Comparison of ENCODE assay signal across 8 cellular contexts in the genomic region with DNA sequence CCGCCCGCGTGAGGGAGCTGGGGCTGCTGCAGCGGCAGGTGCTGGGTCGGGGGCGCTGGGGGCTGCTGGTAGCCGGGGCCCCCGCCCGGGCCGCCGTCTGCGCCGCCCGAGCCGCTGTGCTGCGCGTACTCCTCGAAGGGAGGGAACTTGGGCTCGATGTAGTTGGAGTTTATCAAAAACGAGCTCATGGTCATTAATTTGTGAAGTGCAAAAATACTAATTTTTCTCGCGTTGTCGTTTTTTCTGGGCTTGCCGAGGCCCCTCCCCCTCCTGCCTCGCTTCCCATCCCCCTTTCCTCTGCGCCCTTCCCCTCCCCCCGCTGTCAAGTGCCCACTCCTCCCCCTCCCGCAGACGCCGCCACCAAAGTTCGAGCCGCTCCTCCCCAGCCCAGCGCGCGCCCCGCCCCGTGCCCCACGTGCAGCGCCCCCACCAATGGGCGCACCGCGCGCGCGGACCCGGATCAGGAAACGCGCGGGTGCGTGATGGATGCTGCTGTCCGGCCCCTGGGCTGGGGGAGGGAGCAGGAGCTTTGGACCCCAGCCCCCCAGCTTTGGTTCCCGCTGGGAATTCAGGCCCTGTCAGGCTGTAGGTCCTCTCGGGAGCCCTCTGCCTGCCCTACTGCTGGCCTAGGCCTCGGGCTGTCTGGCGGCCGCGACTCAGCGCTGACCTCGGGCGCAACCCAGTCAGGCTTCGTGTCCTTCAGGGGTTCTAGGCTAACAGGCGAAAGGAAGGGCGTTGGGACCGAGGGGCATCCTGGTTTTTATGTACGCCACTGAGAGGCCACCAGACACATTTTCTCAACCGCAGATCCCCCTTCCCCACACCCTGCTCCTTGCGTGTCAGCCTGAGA. TPM values are rescaled to one million over a fixed set of nuclear protein-coding genes. Genes with fewer than 3 reads are reported as not detected.
DNase-seq lines count a peak whose midpoint lies in the region; ATAC-seq and TF ChIP-seq lines count a peak whose summit lies in the region.

A gene (minus strand): TSS at position 218 of the 850 bp plus-strand sequence. CDS start 24 bp downstream, at position 194.

- H3K4me3 ChIP-seq in epithelial cell of proximal tubule (ENCODE audit: low read depth, low read length), result peak within 1 kb of the TSS; percentile 72
- H3K4me3 ChIP-seq in naive thymus-derived CD4-positive, alpha-beta T cell (ENCODE audit: low read length), result peak within 1 kb of the TSS; percentile 72

- H3K4me3 Mint-ChIP-seq in naive thymus-derived CD4-positive, alpha-beta T cell, result peak within 1 kb of the TSS; percentile 44 to 88 (median 68)
- peak within 1 kb of the TSS; percentile 54 for H3K4me3 Mint-ChIP-seq in stimulated activated memory B cell treated with anti-CD40 and anti-IgM and Interleukin-4, amounts not matched to agents 10 μg/mL and 1 μg/mL and 100 μg/mL, for 72 hours

- peak within 1 kb of the TSS; percentile 63 for H3K27ac ChIP-seq in naive thymus-derived CD4-positive, alpha-beta T cell (ENCODE audit: low read depth, low read length)

- H3K36me3 ChIP-seq in naive thymus-derived CD4-positive, alpha-beta T cell (ENCODE audit: control insufficient read depth in 2 of 3, insufficient read depth in 3 of 3, low read length in 3 of 3), result no peaks in the 10 kb centered on the region

- intact Hi-C loops in naive thymus-derived CD4-positive, alpha-beta T cell (cut with micrococcal nuclease), result loop anchor here (2.0 to 5.0 kb wide), 2 partner anchors 33 to 34 kb away; a partner anchor contains a TSS

- DNase-seq in NCI-H510A treated with DMSO at 0.1 percent for 48 hours (lab: John Stamatoyannopoulos, UW), result peak; percentile 76
- DNase-seq in activated CD8-positive, alpha-beta memory T cell treated with anti-CD3 and anti-CD28 coated beads, Interleukin-2, amount 50 U/mL, for 48 hours, result peak; percentile 76
- DNase-seq in epithelial cell of proximal tubule (ENCODE audit: low read depth), result no peak
- peak; percentile 52 to 90 (median 78) for DNase-seq in naive thymus-derived CD4-positive, alpha-beta T cell
- DNase-seq in occipital lobe (lab: John Stamatoyannopoulos, UW), result no peak

- peaks cover 0 to 18% (median 2%) of the 10 kb centered on the region in 7 donors for H3K4me1 Mint-ChIP-seq in naive thymus-derived CD4-positive, alpha-beta T cell
- H3K4me1 Mint-ChIP-seq in stimulated activated memory B cell treated with anti-CD40 and anti-IgM and Interleukin-4, amounts not matched to agents 10 μg/mL and 1 μg/mL and 100 μg/mL, for 72 hours, result no peaks in the 10 kb centered on the region

- H3K27me3 ChIP-seq in naive thymus-derived CD4-positive, alpha-beta T cell (ENCODE audit: control insufficient read depth in 2 of 2, insufficient read depth in 2 of 2, low read length in 2 of 2), result peaks cover 0 to 3% of the 10 kb centered on the region in 2 donors

- no peaks in the 10 kb centered on the region for H3K9me3 ChIP-seq in naive thymus-derived CD4-positive, alpha-beta T cell (ENCODE audit: control insufficient read depth in 2 of 3, low read length in 3 of 3)

- POLR2A ChIA-PET in naive thymus-derived CD4-positive, alpha-beta T cell (lab: Charles Lee), result interaction anchor here (0.7 kb wide), 1 partner anchor 38 kb away, joined by 4 read pairs; no protein-coding TSS in a partner anchor

- H3K27ac Mint-ChIP-seq in naive thymus-derived CD4-positive, alpha-beta T cell, result peak within 1 kb of the TSS in 5 of 9 donors; percentile 29 to 84 (median 73)
- H3K27ac Mint-ChIP-seq in stimulated activated memory B cell treated with anti-CD40 and anti-IgM and Interleukin-4, amounts not matched to agents 10 μg/mL and 1 μg/mL and 100 μg/mL, for 72 hours, result no peak within 1 kb of the TSS

- CTCF ChIA-PET in naive thymus-derived CD4-positive, alpha-beta T cell (lab: Charles Lee), result no interaction called here

- ATAC-seq in GM19455 (IDR thresholded peaks at IDR 0.05; ENCODE audit: unreplicated experiment) (peak; percentile 69), HG02938 (IDR thresholded peaks at IDR 0.05; ENCODE audit: unreplicated experiment) (no peak)
- peak; percentile 96 for ATAC-seq in naive thymus-derived CD4-positive, alpha-beta T cell
- ATAC-seq in stimulated activated memory B cell treated with anti-CD40 and anti-IgM and Interleukin-4, amounts not matched to agents 10 μg/mL and 1 μg/mL and 100 μg/mL, for 72 hours, result peak; percentile 83

- H3K27me3 Mint-ChIP-seq in naive thymus-derived CD4-positive, alpha-beta T cell, result peaks cover 32 to 72% (median 58%) of the 10 kb centered on the region in 5 donors
- peaks cover 70% of the 10 kb centered on the region for H3K27me3 Mint-ChIP-seq in stimulated activated memory B cell treated with anti-CD40 and anti-IgM and Interleukin-4, amounts not matched to agents 10 μg/mL and 1 μg/mL and 100 μg/mL, for 72 hours

- H3K4me1 ChIP-seq in naive thymus-derived CD4-positive, alpha-beta T cell (ENCODE audit: control insufficient read depth in 2 of 2, insufficient read depth in 2 of 2, low read length in 2 of 2), result no peaks in the 10 kb centered on the region

- peaks cover 0 to 2% (median 0%) of the 10 kb centered on the region in 5 donors for H3K36me3 Mint-ChIP-seq in naive thymus-derived CD4-positive, alpha-beta T cell
- no peaks in the 10 kb centered on the region for H3K36me3 Mint-ChIP-seq in stimulated activated memory B cell treated with anti-CD40 and anti-IgM and Interleukin-4, amounts not matched to agents 10 μg/mL and 1 μg/mL and 100 μg/mL, for 72 hours

- H3K9me3 Mint-ChIP-seq in naive thymus-derived CD4-positive, alpha-beta T cell, result no peaks in the 10 kb centered on the region
- peaks cover 3% of the 10 kb centered on the region for H3K9me3 Mint-ChIP-seq in stimulated activated memory B cell treated with anti-CD40 and anti-IgM and Interleukin-4, amounts not matched to agents 10 μg/mL and 1 μg/mL and 100 μg/mL, for 72 hours

- TF ChIP-seq CTCF in epithelial cell of proximal tubule (conservative IDR thresholded peaks at IDR 0.05; ENCODE audit: low read depth, low read length), result no peak

RNA-seq across cellular contexts. Expression of the gene that starts here (rescaled TPM):
- total RNA-seq in epithelial cell of proximal tubule (9.2 and 14.6 TPM in 2 replicates), occipital lobe (not detected)
- not detected for total RNA-seq in naive thymus-derived CD4-positive, alpha-beta T cell
- under 1 TPM in 1 of 2 donors, not detected in 1; 0.41 TPM for polyA plus RNA-seq in naive thymus-derived CD4-positive, alpha-beta T cell

Comparison
In these comparisons a context has a peak if more than half of its experiments do, and no peak if none do; other contexts are left out.
1. Peak in DNase-seq, ATAC-seq, H3K4me3 ChIP-seq and H3K27ac ChIP-seq in naive thymus-derived CD4-positive, alpha-beta T cell; RNA of the gene not detected or under 1 TPM.
2. DNase-seq: peak in NCI-H510A treated with DMSO at 0.1 percent for 48 hours (single experiment) and activated CD8-positive, alpha-beta memory T cell treated with anti-CD3 and anti-CD28 coated beads, Interleukin-2, amount 50 U/mL, for 48 hours (single experiment); none in epithelial cell of proximal tubule (single experiment) and occipital lobe (single experiment).